1 cellular context compared by ENCODE assay signal in the genomic region with DNA sequence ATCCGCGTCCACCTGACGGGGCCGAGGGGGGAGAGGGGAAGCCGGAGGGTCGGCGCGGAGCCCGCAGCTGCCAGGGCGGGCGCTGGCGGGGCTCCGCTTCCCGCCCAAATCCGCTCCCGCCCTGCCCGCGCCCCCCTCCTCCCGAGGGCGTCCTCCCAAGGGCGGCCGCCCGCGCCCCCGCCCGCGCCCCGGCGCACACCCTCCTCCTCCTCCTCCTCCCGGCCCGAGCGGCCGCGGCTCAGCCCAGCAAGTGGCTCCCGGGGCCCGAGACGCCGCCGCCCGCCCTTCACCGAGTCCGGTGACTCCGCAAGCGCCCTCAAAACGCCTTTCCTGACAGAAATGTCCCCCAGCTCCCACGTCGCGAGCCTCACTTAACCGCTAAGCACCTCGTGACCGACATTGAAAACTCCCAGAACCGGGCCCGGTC.
TF ChIP-seq lines count a peak whose summit lies in the region.

No MANE protein-coding gene starts in this region.

TF ChIP-seq in K562, 482 proteins besides CTCF, POLR2A, EP300 and RAD21:
- TF ChIP-seq ZNF263 (CRISPR knock-in tag; IDR thresholded peaks at IDR 0.05; ENCODE audit: borderline replicate concordance) (peak; percentile 91), CCNT2 (IDR thresholded peaks at IDR 0.05; ENCODE audit: borderline replicate concordance, extremely low read depth, insufficient read length, low read depth, low read length) (peak; percentile 33), RB1 (IDR thresholded peaks at IDR 0.05; ENCODE audit: low read depth) (0 out of 2 replicates have a peak, but pooled peaks have one; percentile 75), SIN3A (IDR thresholded peaks at IDR 0.05; ENCODE audit: borderline replicate concordance in 2 of 2, control insufficient read depth in 1 of 2, low read depth in 2 of 2, low read length in 2 of 2) (peak in 1 of 2 experiments; percentile 56; a peak in 2 of 4 replicates), POLR2AphosphoS5 (IDR thresholded peaks at IDR 0.05; ENCODE audit: control insufficient read depth, insufficient read depth, low read depth, low read length) (0 out of 2 replicates have a peak, but pooled peaks have one; percentile 20), ZNF77 (CRISPR knock-in tag; IDR thresholded peaks at IDR 0.05) (no peak), ZNF668 (CRISPR knock-in tag; IDR thresholded peaks at IDR 0.05) (no peak), ZNF445 (CRISPR knock-in tag; IDR thresholded peaks at IDR 0.05; ENCODE audit: low read depth) (no peak), ZBTB7A (IDR thresholded peaks at IDR 0.05; ENCODE audit: borderline replicate concordance, control insufficient read depth, low read depth, low read length) (peak; percentile 65; the same call in 1 of the 2 replicates), HOXB6 (CRISPR knock-in tag; IDR thresholded peaks at IDR 0.05; ENCODE audit: borderline replicate concordance) (no peak), RBBP5 (IDR thresholded peaks at IDR 0.05; ENCODE audit: borderline replicate concordance, insufficient read depth, low read length, poor library complexity, severe bottlenecking) (peak; percentile 71), SIRT6 (IDR thresholded peaks at IDR 0.05; ENCODE audit: low read depth, low read length) (no peak), PRPF4 (IDR thresholded peaks at IDR 0.05; ENCODE audit: insufficient read depth, low read depth, low read length, poor library complexity, severe bottlenecking) (peak; percentile 86), PCBP1 (IDR thresholded peaks at IDR 0.05; ENCODE audit: low read depth, low read length, poor library complexity, severe bottlenecking) (peak; percentile 13), MAZ (CRISPR knock-in tag; conservative IDR thresholded peaks at IDR 0.05 in 1 of 2, IDR thresholded peaks at IDR 0.05 in 1 of 2) (peak in 1 of 2 experiments; percentile 5; a peak in 2 of 4 replicates), ZNF766 (CRISPR knock-in tag; conservative IDR thresholded peaks at IDR 0.05) (0 out of 2 replicates have a peak, but pooled peaks have one; percentile 17), SRSF9 (IDR thresholded peaks at IDR 0.05; ENCODE audit: borderline replicate concordance, low read depth, low read length) (no peak)
- TF ChIP-seq, protein P1, sequence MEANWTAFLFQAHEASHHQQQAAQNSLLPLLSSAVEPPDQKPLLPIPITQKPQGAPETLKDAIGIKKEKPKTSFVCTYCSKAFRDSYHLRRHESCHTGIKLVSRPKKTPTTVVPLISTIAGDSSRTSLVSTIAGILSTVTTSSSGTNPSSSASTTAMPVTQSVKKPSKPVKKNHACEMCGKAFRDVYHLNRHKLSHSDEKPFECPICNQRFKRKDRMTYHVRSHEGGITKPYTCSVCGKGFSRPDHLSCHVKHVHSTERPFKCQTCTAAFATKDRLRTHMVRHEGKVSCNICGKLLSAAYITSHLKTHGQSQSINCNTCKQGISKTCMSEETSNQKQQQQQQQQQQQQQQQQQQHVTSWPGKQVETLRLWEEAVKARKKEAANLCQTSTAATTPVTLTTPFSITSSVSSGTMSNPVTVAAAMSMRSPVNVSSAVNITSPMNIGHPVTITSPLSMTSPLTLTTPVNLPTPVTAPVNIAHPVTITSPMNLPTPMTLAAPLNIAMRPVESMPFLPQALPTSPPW (CRISPR knock-in tag; IDR thresholded peaks at IDR 0.05) = peak; percentile 94
- TF ChIP-seq, protein P2, sequence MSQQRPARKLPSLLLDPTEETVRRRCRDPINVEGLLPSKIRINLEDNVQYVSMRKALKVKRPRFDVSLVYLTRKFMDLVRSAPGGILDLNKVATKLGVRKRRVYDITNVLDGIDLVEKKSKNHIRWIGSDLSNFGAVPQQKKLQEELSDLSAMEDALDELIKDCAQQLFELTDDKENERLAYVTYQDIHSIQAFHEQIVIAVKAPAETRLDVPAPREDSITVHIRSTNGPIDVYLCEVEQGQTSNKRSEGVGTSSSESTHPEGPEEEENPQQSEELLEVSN (IDR thresholded peaks at IDR 0.05; ENCODE audit: borderline replicate concordance in 1 of 2, extremely low read depth in 1 of 2, insufficient read depth in 1 of 2, insufficient read length in 1 of 2, low read depth in 1 of 2, low read length in 1 of 2, poor library complexity in 1 of 2, severe bottlenecking in 1 of 2) = peak in 1 of 2 experiments; percentile 80
- TF ChIP-seq, protein P3, sequence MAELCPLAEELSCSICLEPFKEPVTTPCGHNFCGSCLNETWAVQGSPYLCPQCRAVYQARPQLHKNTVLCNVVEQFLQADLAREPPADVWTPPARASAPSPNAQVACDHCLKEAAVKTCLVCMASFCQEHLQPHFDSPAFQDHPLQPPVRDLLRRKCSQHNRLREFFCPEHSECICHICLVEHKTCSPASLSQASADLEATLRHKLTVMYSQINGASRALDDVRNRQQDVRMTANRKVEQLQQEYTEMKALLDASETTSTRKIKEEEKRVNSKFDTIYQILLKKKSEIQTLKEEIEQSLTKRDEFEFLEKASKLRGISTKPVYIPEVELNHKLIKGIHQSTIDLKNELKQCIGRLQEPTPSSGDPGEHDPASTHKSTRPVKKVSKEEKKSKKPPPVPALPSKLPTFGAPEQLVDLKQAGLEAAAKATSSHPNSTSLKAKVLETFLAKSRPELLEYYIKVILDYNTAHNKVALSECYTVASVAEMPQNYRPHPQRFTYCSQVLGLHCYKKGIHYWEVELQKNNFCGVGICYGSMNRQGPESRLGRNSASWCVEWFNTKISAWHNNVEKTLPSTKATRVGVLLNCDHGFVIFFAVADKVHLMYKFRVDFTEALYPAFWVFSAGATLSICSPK (IDR thresholded peaks at IDR 0.05; ENCODE audit: borderline replicate concordance) = no peak
- TF ChIP-seq, protein P4, sequence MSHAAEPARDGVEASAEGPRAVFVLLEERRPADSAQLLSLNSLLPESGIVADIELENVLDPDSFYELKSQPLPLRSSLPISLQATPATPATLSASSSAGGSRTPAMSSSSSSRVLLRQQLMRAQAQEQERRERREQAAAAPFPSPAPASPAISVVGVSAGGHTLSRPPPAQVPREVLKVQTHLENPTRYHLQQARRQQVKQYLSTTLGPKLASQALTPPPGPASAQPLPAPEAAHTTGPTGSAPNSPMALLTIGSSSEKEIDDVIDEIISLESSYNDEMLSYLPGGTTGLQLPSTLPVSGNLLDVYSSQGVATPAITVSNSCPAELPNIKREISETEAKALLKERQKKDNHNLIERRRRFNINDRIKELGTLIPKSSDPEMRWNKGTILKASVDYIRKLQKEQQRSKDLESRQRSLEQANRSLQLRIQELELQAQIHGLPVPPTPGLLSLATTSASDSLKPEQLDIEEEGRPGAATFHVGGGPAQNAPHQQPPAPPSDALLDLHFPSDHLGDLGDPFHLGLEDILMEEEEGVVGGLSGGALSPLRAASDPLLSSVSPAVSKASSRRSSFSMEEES (CRISPR knock-in tag; IDR thresholded peaks at IDR 0.05) = peak; percentile 64
TF ChIP-seq in K562: peak in this region for 14.
